In genomic region chr9:136931615-136932130, GRCh38 we compare ENCODE assay signal across 32 cellular contexts. TPM values are rescaled to one million over a fixed set of nuclear protein-coding genes. Genes with fewer than 3 reads are reported as not detected.
DNase-seq lines count a peak whose midpoint lies in the region; ATAC-seq and TF ChIP-seq lines count a peak whose summit lies in the region.
"Had no signal": no experiment of that assay in that cellular context is flagged by ENCODE, and none has a peak within 500 bp of the region (broad histone marks: within the 10 kb centered on the region; RNA-seq: fewer than 3 reads in every experiment).

No MANE protein-coding gene starts in this region.

- no peaks in the 10 kb centered on the region for H3K27me3 ChIP-seq in mesenchymal stem cell (ENCODE audit: control insufficient read depth in 1 of 2, insufficient read depth in 1 of 2, low read length in 2 of 2)
- H3K27me3 ChIP-seq: ascending aorta, colonic mucosa, foreskin keratinocyte, heart right ventricle, transverse colon had no signal

- no peaks in the 10 kb centered on the region for H3K9me3 ChIP-seq in mesenchymal stem cell (ENCODE audit: control insufficient read depth, low read length)
- H3K9me3 ChIP-seq: ascending aorta, colonic mucosa, prostate gland, transverse colon had no signal

- no peak overlapping the region for H2BK15ac ChIP-seq in mesenchymal stem cell (ENCODE audit: low read depth, poor library complexity, severe bottlenecking)

- no peak overlapping the region for H3K4me2 ChIP-seq in mesenchymal stem cell (ENCODE audit: low read length, poor library complexity, severe bottlenecking)
- H3K4me2 ChIP-seq: GM23338 had no signal

- H4K8ac ChIP-seq in mesenchymal stem cell (ENCODE audit: low read length) = no peak overlapping the region

- H3K18ac ChIP-seq in mesenchymal stem cell (ENCODE audit: low read depth in 1 of 2, low read length in 2 of 2) = no peak overlapping the region

- H3K4ac ChIP-seq in mesenchymal stem cell (ENCODE audit: low read depth in 1 of 2, low read length in 2 of 2) = no peak overlapping the region

- no CpG with 5 or more reads among the region's 2 CpGs for WGBS in mesenchymal stem cell

- H4K91ac ChIP-seq in mesenchymal stem cell (ENCODE audit: low read length) = no peak overlapping the region

- no peaks in the 10 kb centered on the region for H3K9me3 Mint-ChIP-seq in activated CD4-positive, alpha-beta T cell treated with anti-CD3 and anti-CD28 coated beads for 36 hours (ENCODE audit: low read depth)
- H3K9me3 Mint-ChIP-seq in natural killer cell treated with Interleukin-12 subunit alpha and Interleukin-12 subunit beta and Interleukin-15 and Interleukin-18, amount 100 ng/mL, for 72 hours = no peaks in the 10 kb centered on the region
- no peaks in the 10 kb centered on the region for H3K9me3 Mint-ChIP-seq in natural killer cell
- H3K9me3 Mint-ChIP-seq: GM23338 had no signal

- H2BK120ac ChIP-seq in mesenchymal stem cell (ENCODE audit: low read depth, low read length) = no peak overlapping the region

- H3K23ac ChIP-seq in mesenchymal stem cell (ENCODE audit: low read length in 2 of 2) = no peak overlapping the region

- H3K27ac Mint-ChIP-seq in activated CD4-positive, alpha-beta T cell treated with anti-CD3 and anti-CD28 coated beads for 36 hours = peak overlapping the region; percentile 83
- peak overlapping the region; percentile 66 to 86 for H3K27ac Mint-ChIP-seq in natural killer cell treated with Interleukin-12 subunit alpha and Interleukin-12 subunit beta and Interleukin-15 and Interleukin-18, amount 100 ng/mL, for 72 hours
- H3K27ac Mint-ChIP-seq in natural killer cell = no peak overlapping the region
- H3K27ac Mint-ChIP-seq: activated naive CD8-positive, alpha-beta T cell; GM23338 had no signal

- H2BK5ac ChIP-seq in mesenchymal stem cell (ENCODE audit: low read depth, low read length, poor library complexity, severe bottlenecking) = no peak overlapping the region

- POLR2A ChIA-PET in activated CD4-positive, alpha-beta T cell treated with anti-CD3 and anti-CD28 coated beads for 36 hours (lab: Charles Lee) = interaction anchor here (0.6 kb wide), 1 partner anchor 950 kb away, joined by 7 read pairs; no protein-coding TSS in a partner anchor

- ATAC-seq in activated CD4-positive, alpha-beta T cell treated with anti-CD3 and anti-CD28 coated beads for 36 hours = peak; percentile 24
- ATAC-seq in natural killer cell treated with Interleukin-12 subunit alpha and Interleukin-12 subunit beta and Interleukin-15 and Interleukin-18, amount 100 ng/mL, for 72 hours = no peak
- ATAC-seq in natural killer cell (no peak), GM19328 (IDR thresholded peaks at IDR 0.05; ENCODE audit: unreplicated experiment) (no peak), GM21381 (IDR thresholded peaks at IDR 0.05; ENCODE audit: unreplicated experiment) (no peak)
- ATAC-seq: foreskin keratinocyte; GM23338; heart right ventricle; naive thymus-derived CD4-positive, alpha-beta T cell; PC-3; sciatic nerve had no signal

- H3K36me3 ChIP-seq in mesenchymal stem cell (ENCODE audit: control insufficient read depth in 1 of 2, insufficient read depth in 2 of 2, low read depth in 1 of 2, low read length in 2 of 2) = peaks cover 4 to 19% of the 10 kb centered on the region in 2 experiments
- H3K36me3 ChIP-seq: ascending aorta, colonic mucosa, prostate gland, transverse colon had no signal

- H2AK5ac ChIP-seq in mesenchymal stem cell (ENCODE audit: low read length, severe bottlenecking) = no peak overlapping the region

- H2AFZ ChIP-seq in mesenchymal stem cell (ENCODE audit: low read depth, low read length) = no peak overlapping the region
- H2AFZ ChIP-seq: GM23338 had no signal

- no peak overlapping the region for H3K27ac ChIP-seq in mesenchymal stem cell (ENCODE audit: low read length, poor library complexity, severe bottlenecking)
- H3K27ac ChIP-seq: ascending aorta, colonic mucosa, foreskin keratinocyte, prostate gland, SK-N-MC had no signal

- peaks cover 24% of the 10 kb centered on the region for H3K36me3 Mint-ChIP-seq in activated CD4-positive, alpha-beta T cell treated with anti-CD3 and anti-CD28 coated beads for 36 hours (ENCODE audit: low read depth)
- H3K36me3 Mint-ChIP-seq in natural killer cell treated with Interleukin-12 subunit alpha and Interleukin-12 subunit beta and Interleukin-15 and Interleukin-18, amount 100 ng/mL, for 72 hours = peaks cover 11% of the 10 kb centered on the region
- H3K36me3 Mint-ChIP-seq in natural killer cell = no peaks in the 10 kb centered on the region
- H3K36me3 Mint-ChIP-seq: activated naive CD8-positive, alpha-beta T cell had no signal

- H3K4me3 Mint-ChIP-seq in activated CD4-positive, alpha-beta T cell treated with anti-CD3 and anti-CD28 coated beads for 36 hours = no peak overlapping the region
- H3K4me3 Mint-ChIP-seq in natural killer cell treated with Interleukin-12 subunit alpha and Interleukin-12 subunit beta and Interleukin-15 and Interleukin-18, amount 100 ng/mL, for 72 hours = peak overlapping the region; percentile 47
- no peak overlapping the region for H3K4me3 Mint-ChIP-seq in natural killer cell
- H3K4me3 Mint-ChIP-seq: activated naive CD8-positive, alpha-beta T cell; GM23338; naive thymus-derived CD4-positive, alpha-beta T cell had no signal

- TF ChIP-seq CTCF in natural killer cell (IDR thresholded peaks at IDR 0.05) = no peak

- peaks cover 11% of the 10 kb centered on the region for H3K79me1 ChIP-seq in mesenchymal stem cell (replicated peaks; ENCODE audit: low read length, poor library complexity, severe bottlenecking)

- H3K4me1 Mint-ChIP-seq in activated CD4-positive, alpha-beta T cell treated with anti-CD3 and anti-CD28 coated beads for 36 hours = peaks cover 17% of the 10 kb centered on the region
- H3K4me1 Mint-ChIP-seq in natural killer cell treated with Interleukin-12 subunit alpha and Interleukin-12 subunit beta and Interleukin-15 and Interleukin-18, amount 100 ng/mL, for 72 hours (ENCODE audit: low read depth in 2 of 2) = peaks cover 34 to 45% of the 10 kb centered on the region in 2 donors
- peaks cover 13 to 31% of the 10 kb centered on the region in 2 donors for H3K4me1 Mint-ChIP-seq in natural killer cell

- H2BK12ac ChIP-seq in mesenchymal stem cell (ENCODE audit: low read length in 2 of 2) = no peak overlapping the region

- no peaks in the 10 kb centered on the region for H3K27me3 Mint-ChIP-seq in activated CD4-positive, alpha-beta T cell treated with anti-CD3 and anti-CD28 coated beads for 36 hours
- H3K27me3 Mint-ChIP-seq in natural killer cell treated with Interleukin-12 subunit alpha and Interleukin-12 subunit beta and Interleukin-15 and Interleukin-18, amount 100 ng/mL, for 72 hours = no peaks in the 10 kb centered on the region
- H3K27me3 Mint-ChIP-seq in natural killer cell (ENCODE audit: low read depth in 2 of 2) = no peaks in the 10 kb centered on the region
- H3K27me3 Mint-ChIP-seq: activated naive CD8-positive, alpha-beta T cell; naive thymus-derived CD4-positive, alpha-beta T cell had no signal

- CTCF ChIA-PET in activated CD4-positive, alpha-beta T cell treated with anti-CD3 and anti-CD28 coated beads for 36 hours (lab: Charles Lee) = interaction anchor here (0.7 kb wide), 1 partner anchor 12 kb away, joined by 3 read pairs; no protein-coding TSS in a partner anchor

- H3K14ac ChIP-seq in mesenchymal stem cell (ENCODE audit: low read length in 2 of 2) = no peak overlapping the region

- peaks cover 3% of the 10 kb centered on the region for H3K4me1 ChIP-seq in mesenchymal stem cell (ENCODE audit: control insufficient read depth, insufficient read depth, low read depth, low read length)
- H3K4me1 ChIP-seq: colonic mucosa, prostate gland had no signal

- no peak for DNase-seq in activated CD4-positive, alpha-beta T cell treated with anti-CD3 and anti-CD28 coated beads for 36 hours
- DNase-seq in activated CD4-positive, alpha-beta T cell treated with anti-CD3 and anti-CD28 coated beads for 1 hour = no peak
- no peak for DNase-seq in natural killer cell treated with Interleukin-12 subunit alpha and Interleukin-12 subunit beta and Interleukin-15 and Interleukin-18, amount 100 ng/mL, for 72 hours (ENCODE audit: low spot score)
- no peak for DNase-seq in natural killer cell
- DNase-seq in mesenchymal stem cell = no peak
- no peak for DNase-seq in NAMALWA (ENCODE audit: low spot score)
- DNase-seq: 8988T; activated CD4-positive, CD25-positive, alpha-beta regulatory T cell; colonic mucosa; effector CD8-positive, alpha-beta T cell; foreskin keratinocyte; heart right ventricle; Kasumi-1; midbrain; NCI-H1436; NCI-H2107; NCI-H345; NCI-H69; nucleus accumbens; PC-3; stimulated activated CD4-positive, alpha-beta T cell treated with anti-CD3 and anti-CD28 coated beads, Interleukin-4, amount 100 ng/mL, for 1 hour; transverse colon had no signal

- H3K4me3 ChIP-seq in mesenchymal stem cell (ENCODE audit: insufficient read depth in 1 of 2, low read depth in 1 of 2, low read length in 2 of 2) = no peak overlapping the region
- H3K4me3 ChIP-seq: ascending aorta, colonic mucosa, GM23338, heart right ventricle, prostate gland, SK-N-MC, transverse colon had no signal

- intact Hi-C loops in activated CD4-positive, alpha-beta T cell treated with anti-CD3 and anti-CD28 coated beads for 36 hours (cut with DNase I, micrococcal nuclease) = no loop called here
- intact Hi-C loops in natural killer cell (cut with micrococcal nuclease) = no loop called here

- H3K9ac ChIP-seq in mesenchymal stem cell (ENCODE audit: low read length) = peak overlapping the region; percentile 11

RNA-seq across cellular contexts. Expression of gene FBXW5, which starts 12.9 kb away (rescaled TPM):
- total RNA-seq in activated CD4-positive, alpha-beta T cell treated with anti-CD3 and anti-CD28 coated beads for 36 hours = 10 to 100 TPM; 54.4 to 66.4 TPM
- 100 to 1,000 TPM; 102 to 155 TPM for total RNA-seq in natural killer cell treated with Interleukin-12 subunit alpha and Interleukin-12 subunit beta and Interleukin-15 and Interleukin-18, amount 100 ng/mL, for 72 hours
- total RNA-seq in natural killer cell = 100 to 1,000 TPM; 117 to 144 (median 136) TPM
- polyA plus RNA-seq in mesenchymal stem cell (2013, experiment 1 of 2) = 58.2 TPM
- polyA plus RNA-seq in mesenchymal stem cell (2013, experiment 2 of 2) = 59.5 TPM

RNA-seq across cellular contexts. Expression of gene C8G, which starts 13.4 kb away (rescaled TPM):
- total RNA-seq in activated CD4-positive, alpha-beta T cell treated with anti-CD3 and anti-CD28 coated beads for 36 hours = under 1 TPM in 1 of 2 experiments, not detected in 1; 0.77 TPM
- total RNA-seq in natural killer cell treated with Interleukin-12 subunit alpha and Interleukin-12 subunit beta and Interleukin-15 and Interleukin-18, amount 100 ng/mL, for 72 hours = 1 to 10 TPM; 2.4 to 2.5 TPM
- 1 to 10 TPM; 3.9 to 8.5 (median 7.3) TPM for total RNA-seq in natural killer cell
- 0.55 TPM for polyA plus RNA-seq in mesenchymal stem cell (2013, experiment 1 of 2)
- 0.55 TPM for polyA plus RNA-seq in mesenchymal stem cell (2013, experiment 2 of 2)
- total RNA-seq: GM23338, prostate gland, sciatic nerve had no signal
- polyA plus RNA-seq: GM23338; naive thymus-derived CD4-positive, alpha-beta T cell had no signal

RNA-seq across cellular contexts. Expression of gene LCN12, which starts 20.4 kb away (rescaled TPM):
- total RNA-seq in activated CD4-positive, alpha-beta T cell treated with anti-CD3 and anti-CD28 coated beads for 36 hours = 1 to 10 TPM; 1.1 to 1.5 TPM
- 1 to 10 TPM; 2.0 to 2.2 TPM for total RNA-seq in natural killer cell treated with Interleukin-12 subunit alpha and Interleukin-12 subunit beta and Interleukin-15 and Interleukin-18, amount 100 ng/mL, for 72 hours
- 10 to 100 TPM in 1 of 3 donors, 1 to 10 TPM in 2; 9.2 to 11.3 (median 9.8) TPM for total RNA-seq in natural killer cell
- polyA plus RNA-seq in mesenchymal stem cell (2013, experiment 1 of 2) = 0.07 TPM
- 0.07 TPM for polyA plus RNA-seq in mesenchymal stem cell (2013, experiment 2 of 2)
- total RNA-seq: ascending aorta, foreskin keratinocyte had no signal
- polyA plus RNA-seq: keratinocyte; naive thymus-derived CD4-positive, alpha-beta T cell had no signal

RNA-seq across cellular contexts. Expression of gene TRAF2, which starts 45.4 kb away (rescaled TPM):
- total RNA-seq in activated CD4-positive, alpha-beta T cell treated with anti-CD3 and anti-CD28 coated beads for 36 hours = 10 to 100 TPM; 37.4 to 46.2 TPM
- 100 to 1,000 TPM in 1 of 2 donors, 10 to 100 TPM in 1; 55.7 to 107 TPM for total RNA-seq in natural killer cell treated with Interleukin-12 subunit alpha and Interleukin-12 subunit beta and Interleukin-15 and Interleukin-18, amount 100 ng/mL, for 72 hours
- 10 to 100 TPM; 17.4 to 35.5 (median 25.0) TPM for total RNA-seq in natural killer cell
- 5.3 TPM for polyA plus RNA-seq in mesenchymal stem cell (2013, experiment 1 of 2)
- 4.8 TPM for polyA plus RNA-seq in mesenchymal stem cell (2013, experiment 2 of 2)

RNA-seq across cellular contexts. Expression of gene PTGDS, which starts 45.6 kb away (rescaled TPM):
- total RNA-seq in activated CD4-positive, alpha-beta T cell treated with anti-CD3 and anti-CD28 coated beads for 36 hours = not detected
- 1 to 10 TPM; 1.7 to 4.4 TPM for total RNA-seq in natural killer cell treated with Interleukin-12 subunit alpha and Interleukin-12 subunit beta and Interleukin-15 and Interleukin-18, amount 100 ng/mL, for 72 hours
- 100 to 1,000 TPM; 157 to 361 (median 296) TPM for total RNA-seq in natural killer cell
- polyA plus RNA-seq in mesenchymal stem cell (2013, experiment 1 of 2) = 172 TPM
- polyA plus RNA-seq in mesenchymal stem cell (2013, experiment 2 of 2) = 175 TPM
- total RNA-seq: foreskin keratinocyte, PC-3 had no signal
- polyA plus RNA-seq: foreskin keratinocyte; keratinocyte; naive thymus-derived CD4-positive, alpha-beta T cell had no signal

Comparison
In these comparisons a context has a peak if more than half of its experiments do, and no peak if none do; other contexts are left out.
1. H3K27ac Mint-ChIP-seq: peak in activated CD4-positive, alpha-beta T cell treated with anti-CD3 and anti-CD28 coated beads for 36 hours (single experiment) and natural killer cell treated with Interleukin-12 subunit alpha and Interleukin-12 subunit beta and Interleukin-15 and Interleukin-18, amount 100 ng/mL, for 72 hours (2 of 2); none in natural killer cell (0 of 2).